ENCODE assay signal across 14 cellular contexts in the genomic region with DNA sequence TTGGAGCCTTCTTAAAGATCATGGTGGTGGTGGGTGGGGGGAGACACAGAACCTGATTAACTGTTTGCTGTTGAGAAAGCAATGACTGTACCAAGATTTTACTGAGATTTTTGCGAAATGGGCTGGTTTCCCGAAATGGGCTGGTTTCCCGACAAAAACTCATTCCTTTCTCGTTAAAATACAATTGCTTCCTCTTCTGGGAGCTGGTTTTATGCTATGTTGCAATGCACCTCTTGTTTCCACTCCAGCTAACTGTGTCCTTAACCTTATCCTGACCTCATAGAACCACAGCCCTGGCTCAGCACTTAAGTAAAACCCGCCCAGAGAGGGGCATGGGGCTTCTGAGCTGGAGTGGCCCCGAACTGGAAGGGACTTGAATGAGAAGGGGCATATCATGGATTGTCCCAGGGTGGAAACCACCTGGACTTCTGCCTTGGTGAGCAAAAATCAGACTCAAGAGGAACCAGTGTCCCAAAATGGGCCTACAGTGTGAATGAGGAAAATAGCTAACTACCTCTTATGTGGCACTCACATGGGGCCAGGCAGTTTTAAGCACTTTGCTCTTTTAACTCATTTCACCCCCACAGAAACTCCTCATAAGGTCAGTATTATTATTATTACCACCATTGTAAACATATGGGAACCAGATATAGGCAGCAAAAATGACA. TPM values are rescaled to one million over a fixed set of nuclear protein-coding genes. Genes with fewer than 3 reads are reported as not detected.
DNase-seq lines count a peak whose midpoint lies in the region; ATAC-seq and TF ChIP-seq lines count a peak whose summit lies in the region.
"Had no signal": no experiment of that assay in that cellular context is flagged by ENCODE, and none has a peak within 500 bp of the region (broad histone marks: within the 10 kb centered on the region; RNA-seq: fewer than 3 reads in every experiment).

No MANE protein-coding gene starts in this region.

- no peaks in the 10 kb centered on the region for H3K27me3 ChIP-seq in gastroesophageal sphincter
- H3K27me3 ChIP-seq in sigmoid colon, result no peaks in the 10 kb centered on the region

- no peaks in the 10 kb centered on the region for H3K9me3 ChIP-seq in gastroesophageal sphincter
- peaks cover 0 to 2% (median 0%) of the 10 kb centered on the region in 4 donors for H3K9me3 ChIP-seq in sigmoid colon

- no peaks in the 10 kb centered on the region for H3K36me3 Mint-ChIP-seq in activated naive CD4-positive, alpha-beta T cell treated with anti-CD3 and anti-CD28 coated beads for 36 hours (ENCODE audit: low read depth)
- H3K36me3 Mint-ChIP-seq: activated CD4-positive, alpha-beta memory T cell treated with anti-CD3 and anti-CD28 coated beads for 36 hours; activated naive CD8-positive, alpha-beta T cell treated with anti-CD3 and anti-CD28 coated beads, Interleukin-2, amount 10 ng/mL, durations not matched to agents 7 days and 5 days; naive B cell had no signal

- H3K9me3 Mint-ChIP-seq in activated naive CD4-positive, alpha-beta T cell treated with anti-CD3 and anti-CD28 coated beads for 36 hours, result no peaks in the 10 kb centered on the region
- H3K9me3 Mint-ChIP-seq: activated CD4-positive, alpha-beta memory T cell treated with anti-CD3 and anti-CD28 coated beads for 36 hours; activated naive CD8-positive, alpha-beta T cell treated with anti-CD3 and anti-CD28 coated beads, Interleukin-2, amount 10 ng/mL, durations not matched to agents 7 days and 5 days had no signal

- H3K27ac ChIP-seq in gastroesophageal sphincter (peak overlapping the region in 1 of 4 donors; percentile 43), sigmoid colon (peak overlapping the region in 3 of 4 donors; percentile 23 to 49 (median 32))

- H3K27me3 Mint-ChIP-seq in activated naive CD4-positive, alpha-beta T cell treated with anti-CD3 and anti-CD28 coated beads for 36 hours (ENCODE audit: low read depth), result no peaks in the 10 kb centered on the region

- CTCF ChIA-PET in activated naive CD4-positive, alpha-beta T cell treated with anti-CD3 and anti-CD28 coated beads for 36 hours (lab: Charles Lee), result no interaction called here

- H3K36me3 ChIP-seq in gastroesophageal sphincter (no peaks in the 10 kb centered on the region), sigmoid colon (no peaks in the 10 kb centered on the region)

- H3K4me1 ChIP-seq in gastroesophageal sphincter (peaks cover 0 to 25% (median 6%) of the 10 kb centered on the region in 3 donors), sigmoid colon (no peaks in the 10 kb centered on the region)

- no peak overlapping the region for H3K4me3 Mint-ChIP-seq in activated naive CD4-positive, alpha-beta T cell treated with anti-CD3 and anti-CD28 coated beads for 36 hours
- H3K4me3 Mint-ChIP-seq: activated CD4-positive, alpha-beta memory T cell treated with anti-CD3 and anti-CD28 coated beads for 36 hours; activated naive CD8-positive, alpha-beta T cell treated with anti-CD3 and anti-CD28 coated beads, Interleukin-2, amount 10 ng/mL, durations not matched to agents 7 days and 5 days; naive B cell had no signal

- TF ChIP-seq POLR2A in gastroesophageal sphincter (IDR thresholded peaks at IDR 0.05) (no peak), sigmoid colon (IDR thresholded peaks at IDR 0.05) (no peak), GM18505 (IDR thresholded peaks at IDR 0.05; ENCODE audit: borderline replicate concordance, extremely low read depth, insufficient read depth, insufficient read length) (no peak)

- intact Hi-C loops in sigmoid colon (cut with DNase I), result no loop called here
- intact Hi-C loops in activated naive CD4-positive, alpha-beta T cell treated with anti-CD3 and anti-CD28 coated beads for 36 hours (cut with micrococcal nuclease), result no loop called here

- H3K4me1 Mint-ChIP-seq in activated naive CD4-positive, alpha-beta T cell treated with anti-CD3 and anti-CD28 coated beads for 36 hours (ENCODE audit: low read depth), result no peaks in the 10 kb centered on the region
- H3K4me1 Mint-ChIP-seq: activated naive CD8-positive, alpha-beta T cell treated with anti-CD3 and anti-CD28 coated beads, Interleukin-2, amount 10 ng/mL, durations not matched to agents 7 days and 5 days; naive B cell had no signal

- ATAC-seq in gastroesophageal sphincter (peak; percentile 71), HG03159 (IDR thresholded peaks at IDR 0.05; ENCODE audit: unreplicated experiment) (no peak), HG03280 (IDR thresholded peaks at IDR 0.05; ENCODE audit: unreplicated experiment) (no peak), GM18505 (IDR thresholded peaks at IDR 0.05; ENCODE audit: unreplicated experiment) (no peak)

- H3K4me3 ChIP-seq in gastroesophageal sphincter (no peak overlapping the region), sigmoid colon (no peak overlapping the region)

- TF ChIP-seq EP300 in gastroesophageal sphincter (IDR thresholded peaks at IDR 0.05) (no peak), sigmoid colon (IDR thresholded peaks at IDR 0.05) (peak in 1 of 4 donors; percentile 24)

- WGBS in gastroesophageal sphincter (ENCODE audit: low coverage in 1 of 2), 2 donors, result 47 to 69% methylated on average over 4 of the region's 6 CpGs
- WGBS in sigmoid colon, 2 donors, result 73 to 75% methylated on average over 6 of the region's 6 CpGs

- peak; percentile 59 for DNase-seq in GF-D8 (lab: John Stamatoyannopoulos, UW)
- DNase-seq in SIG-M5 (lab: John Stamatoyannopoulos, UW), result peak; percentile 48
- DNase-seq in sigmoid colon, result no peak
- no peak for DNase-seq in activated naive CD4-positive, alpha-beta T cell treated with anti-CD3 and anti-CD28 coated beads for 36 hours
- DNase-seq: activated CD4-positive, alpha-beta memory T cell treated with anti-CD3 and anti-CD28 coated beads for 36 hours; activated naive CD8-positive, alpha-beta T cell treated with anti-CD3 and anti-CD28 coated beads, Interleukin-2, amount 10 ng/mL, durations not matched to agents 7 days and 5 days; COR-L47; naive B cell; NCI-H2081 had no signal

- no peak for TF ChIP-seq CTCF in gastroesophageal sphincter (IDR thresholded peaks at IDR 0.05)
- no peak for TF ChIP-seq CTCF in sigmoid colon (IDR thresholded peaks at IDR 0.05)

- no peak overlapping the region for H3K27ac Mint-ChIP-seq in activated naive CD4-positive, alpha-beta T cell treated with anti-CD3 and anti-CD28 coated beads for 36 hours
- H3K27ac Mint-ChIP-seq: activated CD4-positive, alpha-beta memory T cell treated with anti-CD3 and anti-CD28 coated beads for 36 hours; activated naive CD8-positive, alpha-beta T cell treated with anti-CD3 and anti-CD28 coated beads, Interleukin-2, amount 10 ng/mL, durations not matched to agents 7 days and 5 days; naive B cell had no signal

RNA-seq across cellular contexts. Expression of a gene that starts 20.8 kb away (rescaled TPM):
- 10 to 100 TPM in 1 of 4 donors, 1 to 10 TPM in 3; 1.4 to 13.7 (median 2.9) TPM for total RNA-seq in gastroesophageal sphincter
- total RNA-seq in sigmoid colon, result 1 to 10 TPM; 3.9 to 10.0 (median 5.9) TPM
- polyA plus RNA-seq in sigmoid colon, result 1 to 10 TPM in 2 of 3 donors, under 1 TPM in 1; 0.46 to 7.3 (median 3.0) TPM
- total RNA-seq in activated naive CD4-positive, alpha-beta T cell treated with anti-CD3 and anti-CD28 coated beads for 36 hours, result not detected
- total RNA-seq: activated CD4-positive, alpha-beta memory T cell treated with anti-CD3 and anti-CD28 coated beads for 36 hours; activated naive CD8-positive, alpha-beta T cell treated with anti-CD3 and anti-CD28 coated beads, Interleukin-2, amount 10 ng/mL, durations not matched to agents 7 days and 5 days; SK-MEL-5 had no signal

Comparison
In these comparisons a context has a peak if more than half of its experiments do, and no peak if none do; other contexts are left out.
1. DNase-seq: peak in GF-D8 (single experiment) and SIG-M5 (single experiment); none in sigmoid colon (single experiment) and activated naive CD4-positive, alpha-beta T cell treated with anti-CD3 and anti-CD28 coated beads for 36 hours (single experiment).